In the genomic region with DNA sequence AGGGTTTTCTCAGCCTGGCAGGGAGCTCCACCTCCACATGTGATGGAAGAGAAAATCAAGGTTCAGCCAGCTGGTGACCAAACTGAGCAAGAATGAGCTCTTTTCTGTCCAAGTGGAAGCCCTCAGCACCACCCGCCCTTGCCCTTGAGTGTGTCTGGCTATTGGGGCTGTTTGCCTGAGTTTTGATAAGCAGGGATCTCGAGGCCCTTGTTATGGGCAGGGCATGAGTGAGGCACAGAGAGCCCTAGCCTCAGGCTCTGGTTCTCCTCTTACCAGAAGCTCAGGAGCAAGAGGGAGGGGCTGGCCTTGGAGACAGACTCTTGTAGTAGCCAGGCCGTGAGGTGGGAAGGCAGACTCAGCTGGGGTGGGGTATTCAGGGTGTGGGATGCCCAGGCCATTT, we compare ENCODE assay signal across 17 cellular contexts. TPM values are rescaled to one million over a fixed set of nuclear protein-coding genes. Genes with fewer than 3 reads are reported as not detected.
DNase-seq lines count a peak whose midpoint lies in the region; ATAC-seq, FAIRE-seq and TF ChIP-seq lines count a peak whose summit lies in the region.
"Had no signal": no experiment of that assay in that cellular context is flagged by ENCODE, and none has a peak within 500 bp of the region (broad histone marks: within the 10 kb centered on the region; RNA-seq: fewer than 3 reads in every experiment).

No MANE protein-coding gene starts in this region.

- DNase-seq in H9, result peak; percentile 21
- peak; percentile 19 for DNase-seq in adipocyte (ENCODE audit: low read depth)
- peak; percentile 74 for DNase-seq in lung (ENCODE audit: low spot score)
- DNase-seq in upper lobe of right lung, result peak; percentile 74
- DNase-seq in kidney, result no peak
- DNase-seq in effector CD4-positive, alpha-beta T cell, result no peak
- DNase-seq in GDM1 (lab: John Stamatoyannopoulos, UW), result no peak
- DNase-seq: BE2C, Calu3, DMS53, MG63, NCI-H1092 treated with DMSO at 0.1 percent for 48 hours, NCI-H524, SHP77 treated with DMSO at 0.1 percent for 48 hours had no signal

- no peak overlapping the region for H3K4me2 ChIP-seq in H9 (ENCODE audit: insufficient read depth, insufficient read length, low read length)

- H3K27me3 Mint-ChIP-seq in H9 (ENCODE audit: low read depth), result peaks cover 41% of the 10 kb centered on the region

- H4K5ac ChIP-seq in H9 (ENCODE audit: insufficient read length, low read depth, low read length), result no peak overlapping the region

- H3K23me2 ChIP-seq in H9 (ENCODE audit: insufficient read length, low read depth, low read length, poor library complexity, severe bottlenecking), result peaks cover 3% of the 10 kb centered on the region

- no peak overlapping the region for H3K14ac ChIP-seq in H9 (ENCODE audit: insufficient read depth, low read length)

- H2AK5ac ChIP-seq in H9 (ENCODE audit: insufficient read length, low read length), result no peak overlapping the region

- no peak overlapping the region for H3K56ac ChIP-seq in H9 (ENCODE audit: insufficient read length, low read depth, low read length)

- H3K9ac ChIP-seq in H9 (ENCODE audit: extremely low read depth, insufficient read length, low read length) (no peak overlapping the region), adipocyte (ENCODE audit: low read length) (no peak overlapping the region), kidney (ENCODE audit: low read length in 2 of 2) (no peak overlapping the region)

- H3K4me3 ChIP-seq in adipocyte (ENCODE audit: low read length) (no peak overlapping the region), lung (no peak overlapping the region), upper lobe of right lung (no peak overlapping the region), kidney (ENCODE audit: low read length in 2 of 2) (no peak overlapping the region)
- H3K4me3 ChIP-seq: MG63 had no signal

- H4K91ac ChIP-seq in H9 (ENCODE audit: insufficient read length, low read depth, low read length), result no peak overlapping the region

- no peaks in the 10 kb centered on the region for H3K9me3 ChIP-seq in H9 (ENCODE audit: control insufficient read depth, low read depth, low read length)
- H3K9me3 ChIP-seq in adipocyte (ENCODE audit: control insufficient read depth, low read length), result no peaks in the 10 kb centered on the region
- peaks cover 0 to 2% of the 10 kb centered on the region in 2 donors for H3K9me3 ChIP-seq in lung (ENCODE audit: control insufficient read depth in 2 of 2, insufficient read depth in 1 of 2, low read length in 1 of 2)
- no peaks in the 10 kb centered on the region for H3K9me3 ChIP-seq in upper lobe of right lung
- H3K9me3 ChIP-seq in kidney (ENCODE audit: control insufficient read depth in 1 of 2, low read length in 2 of 2), result no peaks in the 10 kb centered on the region
- H3K9me3 ChIP-seq: BE2C, MG63 had no signal

- no peak for FAIRE-seq in kidney (lab: Jason Lieb, UNC)

- H3K4me1 ChIP-seq in H9 (ENCODE audit: insufficient read depth, low read length) (no peaks in the 10 kb centered on the region; the same call in 1 of the 2 replicates), adipocyte (ENCODE audit: control insufficient read depth, insufficient read depth, low read length) (no peaks in the 10 kb centered on the region), lung (ENCODE audit: control insufficient read depth in 2 of 2, insufficient read depth in 2 of 2, low read length in 2 of 2) (peaks cover 0 to 9% of the 10 kb centered on the region in 2 donors), upper lobe of right lung (peaks cover 6% of the 10 kb centered on the region), kidney (ENCODE audit: control insufficient read depth in 1 of 2, insufficient read depth in 1 of 2, low read depth in 1 of 2, low read length in 2 of 2) (no peaks in the 10 kb centered on the region)
- H3K4me1 ChIP-seq: BE2C had no signal

- TF ChIP-seq CTCF in H9 (conservative IDR thresholded peaks at IDR 0.05) (no peak), lung (IDR thresholded peaks at IDR 0.05; ENCODE audit: control extremely low read depth, extremely low read depth) (no peak), upper lobe of right lung (IDR thresholded peaks at IDR 0.05) (no peak), kidney (IDR thresholded peaks at IDR 0.05; ENCODE audit: borderline replicate concordance, extremely low read depth, insufficient read depth) (no peak)

- no peak overlapping the region for H2AFZ ChIP-seq in H9 (ENCODE audit: low read length)

- ATAC-seq in lung (ENCODE audit: insufficient read depth, low FRiP score), result peak; percentile 48
- ATAC-seq in upper lobe of right lung, result peak; percentile 84
- ATAC-seq: SK-N-SH treated with all-trans-retinoic acid at 6 μM for 48 hours had no signal

- no peaks in the 10 kb centered on the region for H3K36me3 ChIP-seq in adipocyte (ENCODE audit: control insufficient read depth, insufficient read depth, low read length, severe bottlenecking)
- H3K36me3 ChIP-seq in lung (ENCODE audit: control insufficient read depth in 2 of 2, insufficient read depth in 2 of 2, low read length in 2 of 2), result no peaks in the 10 kb centered on the region
- no peaks in the 10 kb centered on the region for H3K36me3 ChIP-seq in upper lobe of right lung
- H3K36me3 ChIP-seq in kidney (ENCODE audit: control insufficient read depth in 1 of 2, insufficient read depth in 2 of 2, low read length in 2 of 2), result no peaks in the 10 kb centered on the region
- H3K36me3 ChIP-seq: BE2C, MG63 had no signal

- no peak overlapping the region for H2BK12ac ChIP-seq in H9 (ENCODE audit: insufficient read length, low read depth, low read length)

- WGBS in H9 (ENCODE audit: extremely low coverage, insufficient read length, low lambda C conversion rate), result no CpG with 5 or more reads among the region's 3 CpGs
- WGBS in lung, 2 donors, result 60 to 77% methylated on average over 3 of the region's 3 CpGs

- peaks cover 0 to 4% of the 10 kb centered on the region in 2 experiments; a peak in 2 of 5 replicates for H3K9me3 Mint-ChIP-seq in H9
- H3K9me3 Mint-ChIP-seq: CD4-positive, alpha-beta T cell had no signal

- no peak overlapping the region for H3K18ac ChIP-seq in H9 (ENCODE audit: insufficient read length, low read depth, low read length)

- H2BK20ac ChIP-seq in H9 (ENCODE audit: low read depth, low read length, poor library complexity, severe bottlenecking), result no peak overlapping the region

- H3K27me3 ChIP-seq in H9 (ENCODE audit: insufficient read depth, low read length) (peaks cover 18% of the 10 kb centered on the region; the same call in 1 of the 2 replicates), adipocyte (replicated peaks; ENCODE audit: control insufficient read depth, insufficient read depth, low read length) (peaks cover 46% of the 10 kb centered on the region), lung (ENCODE audit: control insufficient read depth, insufficient read depth) (no peaks in the 10 kb centered on the region), upper lobe of right lung (no peaks in the 10 kb centered on the region)

- no peak overlapping the region for H3K23ac ChIP-seq in H9 (ENCODE audit: insufficient read length, low read depth, low read length)

- no peak overlapping the region for H4K8ac ChIP-seq in H9 (replicated peaks; ENCODE audit: insufficient read length, low read depth, low read length)

- no peaks in the 10 kb centered on the region for H3K79me1 ChIP-seq in H9 (ENCODE audit: insufficient read depth, low read depth, low read length, poor library complexity, severe bottlenecking)

- no peaks in the 10 kb centered on the region; a peak in 1 of 7 replicates for H3K36me3 Mint-ChIP-seq in H9 (ENCODE audit: insufficient read depth in 1 of 3, low read depth in 3 of 3)

- no peak overlapping the region; a peak in 1 of 7 replicates for H3K27ac Mint-ChIP-seq in H9
- H3K27ac Mint-ChIP-seq: CD4-positive, alpha-beta T cell had no signal

- H3T11ph ChIP-seq in H9 (ENCODE audit: low read length), result no peak overlapping the region

- intact Hi-C loops in upper lobe of right lung (cut with DNase I) (no loop called here), kidney (cut with DNase I) (no loop called here)

- no peak overlapping the region for H3K4ac ChIP-seq in H9 (ENCODE audit: low read depth, low read length)

- no peaks in the 10 kb centered on the region for H4K20me1 ChIP-seq in H9 (ENCODE audit: control insufficient read depth, insufficient read depth, insufficient read length)

- no peak overlapping the region for H3K4me3 Mint-ChIP-seq in H9
- H3K4me3 Mint-ChIP-seq: CD4-positive, alpha-beta T cell had no signal

- no peak overlapping the region for H2BK120ac ChIP-seq in H9 (ENCODE audit: low read depth, low read length, poor library complexity, severe bottlenecking)

- no peaks in the 10 kb centered on the region for H3K79me2 ChIP-seq in H9 (ENCODE audit: insufficient read depth, low read length)

- no peak overlapping the region for H2BK5ac ChIP-seq in H9 (ENCODE audit: insufficient read length, low read length)

- H3K27ac ChIP-seq in H9 (ENCODE audit: insufficient read length, low read depth, low read length) (no peak overlapping the region), lung (ENCODE audit: low read depth in 1 of 2, low read length in 1 of 2) (peak overlapping the region in 1 of 2 donors; percentile 21), upper lobe of right lung (peak overlapping the region; percentile 58), kidney (ENCODE audit: low read depth in 2 of 2, low read length in 2 of 2) (no peak overlapping the region)

- H2BK15ac ChIP-seq in H9 (ENCODE audit: low read depth, low read length), result no peak overlapping the region

- H3K4me1 Mint-ChIP-seq in H9, result peaks cover 0 to 9% of the 10 kb centered on the region in 2 experiments; a peak in 2 of 4 replicates

RNA-seq across cellular contexts. Expression of a gene that starts 37.5 kb away (rescaled TPM):
- total RNA-seq in H9 (2021) (258 and 279 TPM in 2 replicates), lung (100 to 1,000 TPM; 226 to 500 TPM), upper lobe of right lung (397 TPM), kidney (383 TPM)
- polyA plus RNA-seq in lung (100 to 1,000 TPM; 379 to 713 TPM), kidney (ENCODE audit: insufficient read depth, low read depth, low replicate concordance) (398 TPM)

RNA-seq across cellular contexts. Expression of a gene that starts 38.2 kb away (rescaled TPM):
- total RNA-seq in H9 (2021), result 0.17 and 0.20 TPM in 2 replicates
- total RNA-seq in lung, result 1 to 10 TPM in 1 of 2 donors, under 1 TPM in 1; 0.09 to 3.1 TPM
- polyA plus RNA-seq in lung, result 1 to 10 TPM; 1.6 to 2.2 TPM
- total RNA-seq in upper lobe of right lung, result 10.1 TPM
- not detected for total RNA-seq in kidney
- polyA plus RNA-seq in kidney (ENCODE audit: insufficient read depth, low read depth, low replicate concordance), result not detected
- total RNA-seq: Calu3, RPMI7951 had no signal

RNA-seq across cellular contexts. Expression of a gene that starts 58.2 kb away (rescaled TPM):
- total RNA-seq in H9 (2021), result 31.0 and 31.3 TPM in 2 replicates
- 10 to 100 TPM in 1 of 2 donors, 1 to 10 TPM in 1; 9.1 to 16.3 TPM for total RNA-seq in lung
- polyA plus RNA-seq in lung, result 10 to 100 TPM; 13.7 to 19.9 TPM
- total RNA-seq in upper lobe of right lung, result 12.5 TPM
- total RNA-seq in kidney, result 17.4 TPM
- polyA plus RNA-seq in kidney (ENCODE audit: insufficient read depth, low read depth, low replicate concordance), result 17.6 TPM

Comparison
In these comparisons a context has a peak if more than half of its experiments do, and no peak if none do; other contexts are left out.
1. DNase-seq: peak in H9 (single experiment), adipocyte (single experiment), lung (single experiment) and upper lobe of right lung (single experiment); none in kidney (single experiment), effector CD4-positive, alpha-beta T cell (single experiment) and GDM1 (single experiment).